8 cellular contexts compared by ENCODE assay signal in the genomic region with DNA sequence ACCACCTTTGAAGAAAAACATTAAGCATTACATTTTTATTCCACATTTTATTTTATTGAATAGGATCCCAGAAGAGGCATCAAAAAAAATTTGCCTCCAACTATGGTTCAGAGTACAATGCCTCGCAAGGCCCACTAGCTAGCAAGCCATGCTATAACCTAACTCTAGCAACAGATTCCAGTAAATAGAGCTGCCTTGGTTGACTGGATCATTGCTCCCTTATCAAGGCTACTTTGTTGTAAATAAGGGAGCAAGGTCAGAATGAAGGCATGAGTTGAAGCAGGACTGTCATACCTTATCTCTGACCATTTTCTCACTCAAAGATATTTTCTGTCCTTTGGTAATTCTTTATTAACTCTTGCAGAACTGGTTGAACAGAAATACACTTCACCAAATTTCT.
"Had no signal": no experiment of that assay in that cellular context is flagged by ENCODE, and none has a peak within 500 bp of the region (broad histone marks: within the 10 kb centered on the region; RNA-seq: fewer than 3 reads in every experiment).

No MANE protein-coding gene starts in this region.

- H3K27ac ChIP-seq: GM23248, HL-60 had no signal

- ATAC-seq: HCT116, HepG2 had no signal

- H3K9me3 ChIP-seq: HAP-1 had no signal

- DNase-seq: GM23248, GOT3, H7, HFFc6 had no signal

- H3K4me3 ChIP-seq: GM23248, HAP-1 had no signal

- H3K36me3 ChIP-seq: HAP-1 had no signal

- H3K4me1 ChIP-seq: HAP-1 had no signal
